Comparison of ENCODE assay signal across 16 cellular contexts in the genomic region with DNA sequence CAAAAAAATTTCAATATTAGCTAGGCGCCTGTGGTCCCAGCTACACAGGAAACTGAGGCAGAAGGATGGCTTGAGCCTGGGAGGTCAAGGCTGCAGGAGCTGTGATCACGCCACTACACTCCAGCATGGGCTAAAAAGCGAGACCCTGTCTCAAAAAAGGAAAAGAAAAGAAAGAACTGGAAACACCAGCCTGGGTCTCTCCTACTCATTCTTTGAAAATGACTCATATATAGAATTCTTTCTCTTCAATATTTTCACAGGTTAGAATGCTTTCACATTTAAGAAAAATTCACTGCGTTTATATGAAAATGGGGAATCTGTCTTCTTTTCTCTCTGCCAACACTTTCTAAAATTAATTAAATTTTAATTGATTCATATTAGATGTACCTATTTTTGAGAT.
DNase-seq lines count a peak whose midpoint lies in the region; ATAC-seq and TF ChIP-seq lines count a peak whose summit lies in the region.
"Had no signal": no experiment of that assay in that cellular context is flagged by ENCODE, and none has a peak within 500 bp of the region (broad histone marks: within the 10 kb centered on the region; RNA-seq: fewer than 3 reads in every experiment).

No MANE protein-coding gene starts in this region.

- no peak for TF ChIP-seq CTCF in GM06990 (IDR thresholded peaks at IDR 0.05; ENCODE audit: insufficient read depth, low read length, poor library complexity, severe bottlenecking)

- intact Hi-C loops in left colon (cut with DNase I, micrococcal nuclease) = loop anchor here in 1 of 2 donors (10.0 kb wide), 1 partner anchor 303 kb away; no protein-coding TSS in a partner anchor

- H3K27me3 ChIP-seq in GM06990 (replicated peaks; ENCODE audit: control insufficient read depth, insufficient read depth, low read length) = no peaks in the 10 kb centered on the region; the same call in 1 of the 2 replicates
- H3K27me3 ChIP-seq: MG63 had no signal

- H3K36me3 ChIP-seq in GM06990 (ENCODE audit: control insufficient read depth, insufficient read depth, low read length) = no peaks in the 10 kb centered on the region
- H3K36me3 ChIP-seq: MG63 had no signal

- ATAC-seq in GM18858 (IDR thresholded peaks at IDR 0.05; ENCODE audit: unreplicated experiment) (peak; percentile 50), GM21717 (IDR thresholded peaks at IDR 0.05; ENCODE audit: unreplicated experiment) (peak; percentile 77), HG03378 (IDR thresholded peaks at IDR 0.05; ENCODE audit: unreplicated experiment) (peak; percentile 63), left colon (no peak), HG03521 (IDR thresholded peaks at IDR 0.05; ENCODE audit: unreplicated experiment) (no peak)
- ATAC-seq: left ventricle myocardium superior had no signal

- H3K4me3 ChIP-seq in GM06990 (replicated peaks; ENCODE audit: low read depth, low read length) = no peak overlapping the region
- H3K4me3 ChIP-seq: dorsolateral prefrontal cortex, MG63 had no signal

- peak; percentile 9 for DNase-seq in GM06990 (ENCODE audit: extremely low read depth, insufficient read length)
- no peak for DNase-seq in left colon
- DNase-seq in NCI-H1417 (lab: John Stamatoyannopoulos, UW) = no peak
- no peak for DNase-seq in NCI-H345 (lab: John Stamatoyannopoulos, UW)
- DNase-seq: activated CD4-positive, CD25-positive, alpha-beta regulatory T cell treated with anti-CD3 and anti-CD28 coated beads, Interleukin-2, amount 50 U/mL, for 72 hours; activated effector memory CD4-positive, alpha-beta T cell treated with anti-CD3 and anti-CD28 coated beads, Interleukin-2, amount 50 U/mL, for 16 hours; Calu3; dorsolateral prefrontal cortex; HFFc6; left ventricle myocardium superior; MG63; NCI-H2107 had no signal

Comparison
In these comparisons a context has a peak if more than half of its experiments do, and no peak if none do; other contexts are left out.
1. ATAC-seq: peak in GM18858 (single experiment), GM21717 (single experiment) and HG03378 (single experiment); none in left colon (single experiment) and HG03521 (single experiment).